11 cellular contexts compared by ENCODE assay signal in the genomic region with DNA sequence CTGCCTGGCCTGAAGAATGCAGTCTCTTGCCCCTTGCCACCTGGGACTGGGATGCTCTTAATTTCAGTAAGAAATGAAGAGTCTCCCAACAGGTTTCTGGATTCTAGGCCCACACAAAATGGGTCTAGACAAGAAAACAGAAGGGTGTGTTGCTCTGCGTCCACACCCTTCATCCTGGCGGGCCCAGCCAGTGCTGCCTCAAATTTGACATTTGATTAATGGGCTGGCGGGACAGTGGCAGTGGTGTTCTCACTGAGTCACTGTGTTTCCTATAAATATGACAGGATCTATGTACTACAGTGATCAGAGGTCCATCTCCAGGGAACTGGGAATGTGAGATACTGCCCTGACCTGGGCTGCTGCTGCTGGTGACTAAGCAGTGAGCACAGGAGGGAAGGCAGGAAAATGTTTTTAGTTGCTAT. TPM values are rescaled to one million over a fixed set of nuclear protein-coding genes. Genes with fewer than 3 reads are reported as not detected.
DNase-seq lines count a peak whose midpoint lies in the region; ATAC-seq and TF ChIP-seq lines count a peak whose summit lies in the region.
"Had no signal": no experiment of that assay in that cellular context is flagged by ENCODE, and none has a peak within 500 bp of the region (broad histone marks: within the 10 kb centered on the region; RNA-seq: fewer than 3 reads in every experiment).

No MANE protein-coding gene starts in this region.

- TF ChIP-seq CTCF in HFFc6 (IDR thresholded peaks at IDR 0.05) = no peak
- TF ChIP-seq CTCF in spleen (IDR thresholded peaks at IDR 0.05 in 8 of 11, conservative IDR thresholded peaks at IDR 0.05 in 3 of 11) = no peak

- H3K4me1 ChIP-seq in adipocyte (ENCODE audit: control insufficient read depth, insufficient read depth, low read length) (peaks cover 56% of the 10 kb centered on the region), spleen (peaks cover 24 to 45% (median 36%) of the 10 kb centered on the region in 6 donors)

- H3K4me3 ChIP-seq in adipocyte (ENCODE audit: low read length) (peak overlapping the region; percentile 62), spleen (no peak overlapping the region)
- H3K4me3 ChIP-seq: ovary had no signal

- 76 to 100% (median 85%) methylated on average over 2 to 3 of the region's 3 CpGs for WGBS in spleen, 5 donors

- peak; percentile 32 for DNase-seq in HFFc6
- no peak for DNase-seq in adipocyte (ENCODE audit: low read depth)
- peak; percentile 29 for DNase-seq in iris pigment epithelial cell (ENCODE audit: low read depth)
- DNase-seq in spleen = no peak
- DNase-seq in T-helper 2 cell treated with Interferon-gamma antibody and Interleukin-4, amounts not matched to agents 5 μg/mL and 100 μg/mL, for 36 hours (ENCODE audit: low spot score) = no peak
- DNase-seq in superior temporal gyrus (ENCODE audit: extremely low spot score) = no peak

- no peaks in the 10 kb centered on the region for H3K9me3 Mint-ChIP-seq in HFFc6
- no peaks in the 10 kb centered on the region for H3K9me3 Mint-ChIP-seq in T-helper 2 cell treated with Interferon-gamma antibody and Interleukin-4, amounts not matched to agents 5 μg/mL and 100 μg/mL, for 36 hours
- H3K9me3 Mint-ChIP-seq: activated T-cell treated with anti-CD3 and anti-CD28 coated beads, Interleukin-2, amount 50 U/mL, for 4 hours had no signal

- ATAC-seq in HG03354 (IDR thresholded peaks at IDR 0.05; ENCODE audit: poor library complexity, severe bottlenecking, unreplicated experiment) (no peak), HG03175 (IDR thresholded peaks at IDR 0.05; ENCODE audit: unreplicated experiment) (no peak)
- ATAC-seq: activated T-cell treated with anti-CD3 and anti-CD28 coated beads, Interleukin-2, amount 50 U/mL, for 4 hours had no signal

- intact Hi-C loops in spleen (cut with DNase I; ENCODE audit: low total_unique reads) = no loop called here

- no peaks in the 10 kb centered on the region for H3K36me3 Mint-ChIP-seq in HFFc6 (ENCODE audit: low read depth)
- H3K36me3 Mint-ChIP-seq in T-helper 2 cell treated with Interferon-gamma antibody and Interleukin-4, amounts not matched to agents 5 μg/mL and 100 μg/mL, for 36 hours (ENCODE audit: low read depth) = no peaks in the 10 kb centered on the region

- peak overlapping the region in 5 of 8 donors; percentile 62 to 97 (median 96) for H3K27ac ChIP-seq in spleen

- H3K9ac ChIP-seq in adipocyte (ENCODE audit: low read length) = peak overlapping the region; percentile 97

- no peak overlapping the region for H3K4me3 Mint-ChIP-seq in HFFc6
- no peak overlapping the region for H3K4me3 Mint-ChIP-seq in T-helper 2 cell treated with Interferon-gamma antibody and Interleukin-4, amounts not matched to agents 5 μg/mL and 100 μg/mL, for 36 hours
- H3K4me3 Mint-ChIP-seq: activated T-cell treated with anti-CD3 and anti-CD28 coated beads, Interleukin-2, amount 50 U/mL, for 4 hours had no signal

- H3K36me3 ChIP-seq in adipocyte (ENCODE audit: control insufficient read depth, insufficient read depth, low read length, severe bottlenecking) = no peaks in the 10 kb centered on the region
- no peaks in the 10 kb centered on the region for H3K36me3 ChIP-seq in spleen
- H3K36me3 ChIP-seq: ovary had no signal

- H3K27ac Mint-ChIP-seq in HFFc6 = peak overlapping the region; percentile 46
- H3K27ac Mint-ChIP-seq in T-helper 2 cell treated with Interferon-gamma antibody and Interleukin-4, amounts not matched to agents 5 μg/mL and 100 μg/mL, for 36 hours = no peak overlapping the region

- peaks cover 48% of the 10 kb centered on the region for H3K4me1 Mint-ChIP-seq in HFFc6 (ENCODE audit: low read depth)
- H3K4me1 Mint-ChIP-seq in T-helper 2 cell treated with Interferon-gamma antibody and Interleukin-4, amounts not matched to agents 5 μg/mL and 100 μg/mL, for 36 hours (ENCODE audit: low read depth) = peaks cover 25% of the 10 kb centered on the region

- H3K27me3 Mint-ChIP-seq in HFFc6 (ENCODE audit: insufficient read depth) = peaks cover 10% of the 10 kb centered on the region
- no peaks in the 10 kb centered on the region for H3K27me3 Mint-ChIP-seq in T-helper 2 cell treated with Interferon-gamma antibody and Interleukin-4, amounts not matched to agents 5 μg/mL and 100 μg/mL, for 36 hours (ENCODE audit: low read depth)

- H3K9me3 ChIP-seq in adipocyte (ENCODE audit: control insufficient read depth, low read length) (no peaks in the 10 kb centered on the region), spleen (no peaks in the 10 kb centered on the region)
- H3K9me3 ChIP-seq: Caco-2, ovary had no signal

- H3K27me3 ChIP-seq in adipocyte (replicated peaks; ENCODE audit: control insufficient read depth, insufficient read depth, low read length) (no peaks in the 10 kb centered on the region), spleen (replicated peaks in 1 of 7) (no peaks in the 10 kb centered on the region)
- H3K27me3 ChIP-seq: ovary had no signal

- TF ChIP-seq POLR2A in spleen (IDR thresholded peaks at IDR 0.05) = no peak

RNA-seq across cellular contexts. Expression of a gene that starts 6.5 kb away (rescaled TPM):
- total RNA-seq in HFFc6 (2021; fragmentation: NEBNext Ultra II Directional; extraction: Animal tissue kit (Norgen Biotek cat#: 25700)) = under 1 TPM in 2 of 6 experiments, not detected in 4; 0.18 to 0.35 TPM
- total RNA-seq in spleen = 1 to 10 TPM in 1 of 7 donors, under 1 TPM in 1, not detected in 5; 0.57 to 1.5 TPM
- polyA plus RNA-seq in spleen = under 1 TPM; 0.11 to 0.29 (median 0.15) TPM
- total RNA-seq: activated T-cell treated with anti-CD3 and anti-CD28 coated beads, Interleukin-2, amount 50 U/mL, for 4 hours had no signal

RNA-seq across cellular contexts. Expression of a gene that starts 8.9 kb away (rescaled TPM):
- 10 to 100 TPM in 2 of 6 experiments, 1 to 10 TPM in 4; 5.3 to 11.2 (median 6.6) TPM for total RNA-seq in HFFc6 (2021; fragmentation: NEBNext Ultra II Directional; extraction: Animal tissue kit (Norgen Biotek cat#: 25700))
- total RNA-seq in spleen = 10 to 100 TPM; 10.7 to 26.7 (median 16.6) TPM
- 10 to 100 TPM in 1 of 3 donors, 1 to 10 TPM in 2; 5.5 to 11.8 (median 5.5) TPM for polyA plus RNA-seq in spleen

RNA-seq across cellular contexts. Expression of a gene that starts 37.3 kb away (rescaled TPM):
- total RNA-seq in HFFc6 (2021; fragmentation: NEBNext Ultra II Directional; extraction: Animal tissue kit (Norgen Biotek cat#: 25700)) = 10 to 100 TPM; 30.4 to 43.0 (median 40.8) TPM
- 100 to 1,000 TPM in 4 of 7 donors, 10 to 100 TPM in 3; 57.0 to 151 (median 102) TPM for total RNA-seq in spleen
- polyA plus RNA-seq in spleen = 10 to 100 TPM in 2 of 3 donors, 1 to 10 TPM in 1; 9.8 to 47.1 (median 17.7) TPM

RNA-seq across cellular contexts. Expression of a gene that starts 48.5 kb away (rescaled TPM):
- total RNA-seq in HFFc6 (2021; fragmentation: NEBNext Ultra II Directional; extraction: Animal tissue kit (Norgen Biotek cat#: 25700)) = not detected
- not detected for total RNA-seq in spleen
- polyA plus RNA-seq in spleen = not detected
- total RNA-seq: activated T-cell treated with anti-CD3 and anti-CD28 coated beads, Interleukin-2, amount 50 U/mL, for 4 hours; Caco-2; ovary had no signal
- polyA plus RNA-seq: ovary had no signal

RNA-seq across cellular contexts. Expression of a gene that starts 49.7 kb away (rescaled TPM):
- not detected for total RNA-seq in HFFc6 (2021; fragmentation: NEBNext Ultra II Directional; extraction: Animal tissue kit (Norgen Biotek cat#: 25700))
- not detected for total RNA-seq in spleen
- polyA plus RNA-seq in spleen = not detected
- total RNA-seq: activated T-cell treated with anti-CD3 and anti-CD28 coated beads, Interleukin-2, amount 50 U/mL, for 4 hours; Caco-2; ovary had no signal
- polyA plus RNA-seq: ovary had no signal

Comparison
In these comparisons a context has a peak if more than half of its experiments do, and no peak if none do; other contexts are left out.
1. DNase-seq: peak in HFFc6 (single experiment) and iris pigment epithelial cell (single experiment); none in adipocyte (single experiment), spleen (single experiment), T-helper 2 cell treated with Interferon-gamma antibody and Interleukin-4, amounts not matched to agents 5 μg/mL and 100 μg/mL, for 36 hours (single experiment) and superior temporal gyrus (single experiment).